In genomic region chr5:177984565-177985166, GRCh38 we compare ENCODE assay signal across 17 cellular contexts. TPM values are rescaled to one million over a fixed set of nuclear protein-coding genes. Genes with fewer than 3 reads are reported as not detected.
DNase-seq lines count a peak whose midpoint lies in the region; ATAC-seq, FAIRE-seq and TF ChIP-seq lines count a peak whose summit lies in the region.
"Had no signal": no experiment of that assay in that cellular context is flagged by ENCODE, and none has a peak within 500 bp of the region (broad histone marks: within the 10 kb centered on the region; RNA-seq: fewer than 3 reads in every experiment).

No MANE protein-coding gene starts in this region.

- H3K4me1 Mint-ChIP-seq in activated T-helper 17 cell treated with anti-CD3 and anti-CD28 coated beads, Interleukin-2, amount 50 U/mL, for 72 hours: peaks cover 6% of the 10 kb centered on the region
- H3K4me1 Mint-ChIP-seq: IgD-negative memory B cell had no signal

- no peaks in the 10 kb centered on the region for H4K20me1 ChIP-seq in smooth muscle cell (ENCODE audit: low read depth)

- H3K9me3 ChIP-seq in A549 (no peaks in the 10 kb centered on the region), iPS DF 6.9 (ENCODE audit: control insufficient read depth, insufficient read depth, low read length) (no peaks in the 10 kb centered on the region), smooth muscle cell (replicated peaks; ENCODE audit: low read depth) (no peaks in the 10 kb centered on the region)
- H3K9me3 ChIP-seq in effector memory CD4-positive, alpha-beta T cell (ENCODE audit: control insufficient read depth, low read length): no peaks in the 10 kb centered on the region
- H3K9me3 ChIP-seq: colonic mucosa, HAP-1 had no signal

- POLR2A ChIA-PET in A549 (lab: Yijun Ruan, JAX): no interaction called here

- no peaks in the 10 kb centered on the region for H3K36me3 ChIP-seq in iPS DF 6.9 (ENCODE audit: control insufficient read depth, insufficient read depth, low read length)
- no peaks in the 10 kb centered on the region for H3K36me3 ChIP-seq in effector memory CD4-positive, alpha-beta T cell (ENCODE audit: control insufficient read depth, insufficient read depth, low read length)
- H3K36me3 ChIP-seq in smooth muscle cell (ENCODE audit: low read depth): no peaks in the 10 kb centered on the region
- H3K36me3 ChIP-seq: colonic mucosa, HAP-1 had no signal

- no peaks in the 10 kb centered on the region for H3K36me3 Mint-ChIP-seq in activated T-helper 17 cell treated with anti-CD3 and anti-CD28 coated beads, Interleukin-2, amount 50 U/mL, for 72 hours (ENCODE audit: low read depth)
- H3K36me3 Mint-ChIP-seq: IgD-negative memory B cell had no signal

- 31% methylated on average over 26 of the region's 46 CpGs for WGBS in A549 (ENCODE audit: missing lambda C conversion rate)
- WGBS in iPS DF 6.9 (ENCODE audit: insufficient coverage, insufficient read length): no CpG with 5 or more reads among the region's 46 CpGs
- 92% methylated on average over 46 of the region's 46 CpGs for WGBS in smooth muscle cell (ENCODE audit: low lambda C conversion rate)

- H3K27ac Mint-ChIP-seq in activated T-helper 17 cell treated with anti-CD3 and anti-CD28 coated beads, Interleukin-2, amount 50 U/mL, for 72 hours: no peak overlapping the region
- H3K27ac Mint-ChIP-seq: IgD-negative memory B cell had no signal

- H3K79me2 ChIP-seq in smooth muscle cell (ENCODE audit: low read depth): no peaks in the 10 kb centered on the region

- DNase-seq in A549 (ENCODE audit: low read depth in 1 of 2, low spot score in 1 of 2) (no peak), Daoy (ENCODE audit: low read depth) (peak; percentile 32), iPS DF 6.9 (ENCODE audit: low read depth, low spot score) (no peak), smooth muscle cell (lab: John Stamatoyannopoulos, UW; ENCODE audit: unreplicated experiment) (no peak), glomerular visceral epithelial cell (ENCODE audit: extremely low spot score) (no peak), AML-193 (lab: John Stamatoyannopoulos, UW) (no peak)
- DNase-seq in effector memory CD4-positive, alpha-beta T cell: no peak
- DNase-seq: amniotic stem cell, colonic mucosa, DND-41, NCI-H1092 treated with DMSO at 0.1 percent for 48 hours, nucleus accumbens had no signal

- FAIRE-seq in A549 (lab: Jason Lieb, UNC): no peak

- peak overlapping the region; percentile 26 for H3K4me3 Mint-ChIP-seq in activated T-helper 17 cell treated with anti-CD3 and anti-CD28 coated beads, Interleukin-2, amount 50 U/mL, for 72 hours
- H3K4me3 Mint-ChIP-seq: IgD-negative memory B cell had no signal

- H3K9ac ChIP-seq in smooth muscle cell (ENCODE audit: low read depth): no peak overlapping the region

- no peaks in the 10 kb centered on the region for H3K4me1 ChIP-seq in A549
- H3K4me1 ChIP-seq in iPS DF 6.9 (ENCODE audit: control insufficient read depth, insufficient read depth, low read length): peaks cover 1% of the 10 kb centered on the region; the same call in 1 of the 2 replicates
- H3K4me1 ChIP-seq in effector memory CD4-positive, alpha-beta T cell (ENCODE audit: control insufficient read depth, insufficient read depth, low read length, poor library complexity, severe bottlenecking): peaks cover 11% of the 10 kb centered on the region
- no peaks in the 10 kb centered on the region for H3K4me1 ChIP-seq in smooth muscle cell (ENCODE audit: low read depth)
- H3K4me1 ChIP-seq: colonic mucosa, HAP-1 had no signal

- TF ChIP-seq CTCF in A549 (IDR thresholded peaks at IDR 0.05) (no peak), smooth muscle cell (IDR thresholded peaks at IDR 0.05; ENCODE audit: borderline replicate concordance, insufficient read depth, poor library complexity, severe bottlenecking) (no peak)

- H3F3A ChIP-seq in smooth muscle cell (ENCODE audit: low read depth): no peaks in the 10 kb centered on the region

- CTCF ChIA-PET in A549 (lab: Yijun Ruan, JAX): interaction anchor here (1.3 to 1.5 kb wide), 2 partner anchors 12 to 77 kb away, joined by 3 to 4 read pairs; no protein-coding TSS in a partner anchor

- TF ChIP-seq RAD21 in A549 (conservative IDR thresholded peaks at IDR 0.05 in 1 of 2, IDR thresholded peaks at IDR 0.05 in 1 of 2): no peak

- H3K4me3 ChIP-seq in A549 (no peak overlapping the region), iPS DF 6.9 (ENCODE audit: low read length) (peak overlapping the region; percentile 6; the same call in 1 of the 2 replicates), smooth muscle cell (no peak overlapping the region)
- no peak overlapping the region for H3K4me3 ChIP-seq in effector memory CD4-positive, alpha-beta T cell (ENCODE audit: insufficient read depth, low read depth, low read length, poor library complexity, severe bottlenecking)
- H3K4me3 ChIP-seq: colonic mucosa, HAP-1 had no signal

- H3K4me2 ChIP-seq in A549 (peak overlapping the region; percentile 36; the same call in 1 of the 3 replicates), smooth muscle cell (no peak overlapping the region)

- no peak for ATAC-seq in A549
- ATAC-seq in activated T-helper 17 cell treated with anti-CD3 and anti-CD28 coated beads, Interleukin-2, amount 50 U/mL, for 72 hours (replicated peaks): no peak

- peaks cover 20% of the 10 kb centered on the region for H3K27me3 ChIP-seq in iPS DF 6.9 (ENCODE audit: control insufficient read depth, insufficient read depth, low read length)
- H3K27me3 ChIP-seq in effector memory CD4-positive, alpha-beta T cell (replicated peaks; ENCODE audit: control insufficient read depth, insufficient read depth, low read length, poor library complexity, severe bottlenecking): peaks cover 49% of the 10 kb centered on the region
- H3K27me3 ChIP-seq in smooth muscle cell (ENCODE audit: low read depth): no peaks in the 10 kb centered on the region

- no peak for TF ChIP-seq POLR2A in A549 (IDR thresholded peaks at IDR 0.05; ENCODE audit: low read length)

- H3K27ac ChIP-seq in A549 (no peak overlapping the region), iPS DF 6.9 (ENCODE audit: low read length) (no peak overlapping the region), smooth muscle cell (ENCODE audit: low read depth) (no peak overlapping the region)
- H3K27ac ChIP-seq in effector memory CD4-positive, alpha-beta T cell (ENCODE audit: insufficient read depth, low read length, poor library complexity, severe bottlenecking): no peak overlapping the region
- H3K27ac ChIP-seq: colonic mucosa, skin epidermis had no signal

- peaks cover 46% of the 10 kb centered on the region for H3K27me3 Mint-ChIP-seq in activated T-helper 17 cell treated with anti-CD3 and anti-CD28 coated beads, Interleukin-2, amount 50 U/mL, for 72 hours

- H2AFZ ChIP-seq in smooth muscle cell (ENCODE audit: low read depth): no peak overlapping the region

- H3K9me3 Mint-ChIP-seq in activated T-helper 17 cell treated with anti-CD3 and anti-CD28 coated beads, Interleukin-2, amount 50 U/mL, for 72 hours: no peaks in the 10 kb centered on the region
- H3K9me3 Mint-ChIP-seq: IgD-negative memory B cell had no signal

- TF ChIP-seq EP300 in A549 (IDR thresholded peaks at IDR 0.05): no peak

TF ChIP-seq in A549, 52 proteins besides CTCF, POLR2A, EP300 and RAD21 (continues in another document):
- TF ChIP-seq KDM5A (IDR thresholded peaks at IDR 0.05) (no peak), FOXS1 (CRISPR knock-in tag; IDR thresholded peaks at IDR 0.05) (no peak), BCL3 (IDR thresholded peaks at IDR 0.05) (no peak), POLR2AphosphoS2 (conservative IDR thresholded peaks at IDR 0.05; ENCODE audit: low read length) (no peak), ZFP36 (IDR thresholded peaks at IDR 0.05; ENCODE audit: borderline replicate concordance, partially characterized antibody) (no peak), CEBPB (IDR thresholded peaks at IDR 0.05) (no peak), RFX5 (IDR thresholded peaks at IDR 0.05) (no peak), RNF2 (IDR thresholded peaks at IDR 0.05; ENCODE audit: borderline replicate concordance, low read depth) (no peak), E2F6 (IDR thresholded peaks at IDR 0.05; ENCODE audit: borderline replicate concordance, low read depth) (no peak), ELK1 (IDR thresholded peaks at IDR 0.05; ENCODE audit: low read depth, low read length) (no peak), TP53 (CRISPR knock-in tag; IDR thresholded peaks at IDR 0.05) (no peak), ZNF302 (CRISPR knock-in tag; IDR thresholded peaks at IDR 0.05) (no peak)

RNA-seq across cellular contexts. Expression of gene PROP1, which starts 11.4 kb away (rescaled TPM):
- polyA plus RNA-seq in A549 (2011; rRNA removed) (not detected in 2 replicates), A549 (2017; fragmentation: RNase III; extraction: RNeasy Plus Mini Kit Qiagen cat#74134 plus additional on column Dnase treatment) (not detected in 3 replicates), smooth muscle cell (not detected in 2 replicates)
- not detected in 2 replicates for polyA plus RNA-seq in A549 (2012; cell fraction: cytosol; rRNA removed)
- polyA plus RNA-seq in A549 (2012; cell fraction: nucleus; rRNA removed): not detected in 2 replicates
- not detected in 2 replicates for polyA minus RNA-seq in A549 (2011; rRNA and poly(A)+ RNA removed)
- total RNA-seq in Daoy (2014; rRNA removed; shearing (Covaris generic)): not detected in 2 replicates
- total RNA-seq in activated T-helper 17 cell treated with anti-CD3 and anti-CD28 coated beads, Interleukin-2, amount 50 U/mL, for 72 hours: not detected
- total RNA-seq in smooth muscle cell: not detected in 2 replicates
- total RNA-seq: colonic mucosa, SK-MEL-5 had no signal
- polyA plus RNA-seq: IgD-negative memory B cell had no signal
